In the genomic region with DNA sequence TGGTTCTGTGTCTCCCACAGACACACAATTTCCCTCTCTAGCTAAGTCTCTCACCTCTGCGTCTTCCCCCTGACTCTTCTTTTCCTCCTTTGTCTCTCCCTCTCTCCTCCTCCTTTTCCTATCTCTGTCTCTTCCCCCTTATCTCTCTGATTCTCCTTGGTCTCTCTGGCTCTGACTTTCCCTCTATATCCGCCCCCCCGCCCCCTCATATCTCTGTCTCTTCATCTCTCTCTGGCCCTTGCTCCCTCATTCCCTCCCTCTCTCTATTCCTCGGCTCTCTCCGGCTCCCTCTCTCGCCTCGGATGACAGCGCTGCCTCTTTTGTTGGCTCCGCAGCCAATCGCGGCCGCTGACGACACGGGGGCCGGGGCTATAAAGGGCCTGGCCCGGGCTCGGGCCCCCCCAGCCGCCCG, we compare ENCODE assay signal across 8 cellular contexts. TPM values are rescaled to one million over a fixed set of nuclear protein-coding genes. Genes with fewer than 3 reads are reported as not detected.
A peak's percentile ranks its signal among the peaks of the same experiment; 100 is the strongest.
DNase-seq lines count a peak whose midpoint lies in the region; ATAC-seq and TF ChIP-seq lines count a peak whose summit lies in the region.

GDF11 (plus strand) TSS at position 404 of the 412 bp plus-strand sequence. CDS start 195 bp downstream, outside the sequence.

- CTCF ChIA-PET in naive thymus-derived CD4-positive, alpha-beta T cell (lab: Charles Lee): interaction anchor here (0.9 to 1.3 kb wide), 2 partner anchors 50 to 384 kb away, joined by 3 read pairs; no protein-coding TSS in a partner anchor

- H3K9me3 Mint-ChIP-seq in naive thymus-derived CD4-positive, alpha-beta T cell: no peaks in the 10 kb centered on the region
- no peaks in the 10 kb centered on the region for H3K9me3 Mint-ChIP-seq in stimulated activated naive CD8-positive, alpha-beta T cell treated with anti-CD3 and anti-CD28 coated beads, Interleukin-15, amount 100 ng/mL, for 72 hours

- H2AFZ ChIP-seq in KMS-11 (ENCODE audit: low read depth): peak within 1 kb of the TSS; percentile 93

- H3K36me3 Mint-ChIP-seq in naive thymus-derived CD4-positive, alpha-beta T cell: peaks cover 0 to under 1% (median 0%) of the 10 kb centered on the region in 5 donors

- POLR2A ChIA-PET in naive thymus-derived CD4-positive, alpha-beta T cell (lab: Charles Lee): interaction anchor here (0.6 to 3.0 kb wide), 11 partner anchors 12 to 596 kb away, joined by 3 to 13 read pairs (median 4); partner anchors contain the start of genes IL23A, ORMDL2, RAB5B and SARNP

- peak within 1 kb of the TSS; percentile 37; the same call in 1 of the 2 replicates for H3K27ac ChIP-seq in KMS-11
- H3K27ac ChIP-seq in Peyer's patch: peak within 1 kb of the TSS; percentile 42 to 82 (median 72)
- peak within 1 kb of the TSS; percentile 71 for H3K27ac ChIP-seq in naive thymus-derived CD4-positive, alpha-beta T cell (ENCODE audit: low read depth, low read length)

- ATAC-seq in GM19324 (IDR thresholded peaks at IDR 0.05; ENCODE audit: low FRiP score, unreplicated experiment): peak; percentile 39
- peak; percentile 74 for ATAC-seq in naive thymus-derived CD4-positive, alpha-beta T cell
- ATAC-seq in stimulated activated naive CD8-positive, alpha-beta T cell treated with anti-CD3 and anti-CD28 coated beads, Interleukin-15, amount 100 ng/mL, for 72 hours: peak; percentile 60

- DNase-seq in AG10803 (ENCODE audit: low read depth) (peak; percentile 63), Peyer's patch (peak in 2 of 3 donors; percentile 83 to 91), fibroblast of pulmonary artery (ENCODE audit: low read depth) (peak; percentile 75)
- peak; percentile 51 to 65 for DNase-seq in activated T-helper 1 cell treated with anti-CD3 and anti-CD28 coated beads, Interleukin-2, amount 50 U/mL, for 16 hours (ENCODE audit: low read depth in 1 of 2, low spot score in 1 of 2)
- peak; percentile 40 to 79 (median 62) for DNase-seq in naive thymus-derived CD4-positive, alpha-beta T cell
- DNase-seq in stimulated activated naive CD8-positive, alpha-beta T cell treated with anti-CD3 and anti-CD28 coated beads, Interleukin-15, amount 100 ng/mL, for 72 hours: peak; percentile 64 to 68

- H3K9me3 ChIP-seq in Peyer's patch: no peaks in the 10 kb centered on the region
- H3K9me3 ChIP-seq in naive thymus-derived CD4-positive, alpha-beta T cell (ENCODE audit: control insufficient read depth in 2 of 3, low read length in 3 of 3): no peaks in the 10 kb centered on the region

- H3K4me2 ChIP-seq in KMS-11: peak within 1 kb of the TSS; percentile 98

- peak in 1 of 2 donors; percentile 44 for TF ChIP-seq POLR2A in Peyer's patch (IDR thresholded peaks at IDR 0.05)

- intact Hi-C loops in naive thymus-derived CD4-positive, alpha-beta T cell (cut with micrococcal nuclease): loop anchor here (1.0 kb wide), 2 partner anchors 231 to 299 kb away; partner anchors contain the start of gene RPS26 (in 1 of the 2)

- no peaks in the 10 kb centered on the region for H3K36me3 ChIP-seq in KMS-11 (ENCODE audit: insufficient read depth)
- H3K36me3 ChIP-seq in Peyer's patch: no peaks in the 10 kb centered on the region
- peaks cover 0 to 3% (median 0%) of the 10 kb centered on the region in 3 experiments for H3K36me3 ChIP-seq in naive thymus-derived CD4-positive, alpha-beta T cell (ENCODE audit: control insufficient read depth in 2 of 3, insufficient read depth in 3 of 3, low read length in 3 of 3)

- no peaks in the 10 kb centered on the region for H4K20me1 ChIP-seq in KMS-11 (ENCODE audit: insufficient read depth)

- H3K9ac ChIP-seq in KMS-11: peak within 1 kb of the TSS; percentile 57; the same call in 1 of the 2 replicates

- peak within 1 kb of the TSS; percentile 78 to 96 (median 85) for H3K27ac Mint-ChIP-seq in naive thymus-derived CD4-positive, alpha-beta T cell
- peak within 1 kb of the TSS; percentile 67 to 77 for H3K27ac Mint-ChIP-seq in stimulated activated naive CD8-positive, alpha-beta T cell treated with anti-CD3 and anti-CD28 coated beads, Interleukin-15, amount 100 ng/mL, for 72 hours

- peak within 1 kb of the TSS; percentile 90 to 96 (median 94) for H3K4me3 Mint-ChIP-seq in naive thymus-derived CD4-positive, alpha-beta T cell
- H3K4me3 Mint-ChIP-seq in stimulated activated naive CD8-positive, alpha-beta T cell treated with anti-CD3 and anti-CD28 coated beads, Interleukin-15, amount 100 ng/mL, for 72 hours: peak within 1 kb of the TSS; percentile 89 to 94

- H3K27me3 ChIP-seq in KMS-11 (ENCODE audit: insufficient read depth, low read depth) (peaks cover 5% of the 10 kb centered on the region; the same call in 1 of the 2 replicates), Peyer's patch (peaks cover 0 to 4% of the 10 kb centered on the region in 2 donors)
- H3K27me3 ChIP-seq in naive thymus-derived CD4-positive, alpha-beta T cell (ENCODE audit: control insufficient read depth in 2 of 2, insufficient read depth in 2 of 2, low read length in 2 of 2): no peaks in the 10 kb centered on the region

- H3K4me3 ChIP-seq in AG10803 (ENCODE audit: low read length): peak within 1 kb of the TSS; percentile 74
- H3K4me3 ChIP-seq in KMS-11 (IDR thresholded peaks at IDR 0.05; ENCODE audit: insufficient read depth, low read depth, low read length): peak within 1 kb of the TSS; percentile 56
- peak within 1 kb of the TSS; percentile 60 to 80 (median 68) for H3K4me3 ChIP-seq in Peyer's patch
- H3K4me3 ChIP-seq in fibroblast of pulmonary artery (replicated peaks; ENCODE audit: low read depth, low read length): peak within 1 kb of the TSS; percentile 69
- H3K4me3 ChIP-seq in naive thymus-derived CD4-positive, alpha-beta T cell (ENCODE audit: low read length): peak within 1 kb of the TSS; percentile 78

- H3K4me1 Mint-ChIP-seq in naive thymus-derived CD4-positive, alpha-beta T cell: peaks cover 35 to 54% (median 46%) of the 10 kb centered on the region in 7 donors
- H3K4me1 Mint-ChIP-seq in stimulated activated naive CD8-positive, alpha-beta T cell treated with anti-CD3 and anti-CD28 coated beads, Interleukin-15, amount 100 ng/mL, for 72 hours: peaks cover 55% of the 10 kb centered on the region

- no peaks in the 10 kb centered on the region for H3K79me2 ChIP-seq in KMS-11 (ENCODE audit: insufficient read depth, low read depth)

- no peak for TF ChIP-seq CTCF in AG10803 (conservative IDR thresholded peaks at IDR 0.05; ENCODE audit: low read length)
- no peak for TF ChIP-seq CTCF in KMS-11 (conservative IDR thresholded peaks at IDR 0.05; ENCODE audit: low read depth, low read length)
- TF ChIP-seq CTCF in Peyer's patch (IDR thresholded peaks at IDR 0.05): no peak
- no peak for TF ChIP-seq CTCF in fibroblast of pulmonary artery (IDR thresholded peaks at IDR 0.05; ENCODE audit: low read length, missing control alignments)

- peaks cover 0 to 8% (median 0%) of the 10 kb centered on the region in 5 donors for H3K27me3 Mint-ChIP-seq in naive thymus-derived CD4-positive, alpha-beta T cell
- no peaks in the 10 kb centered on the region for H3K27me3 Mint-ChIP-seq in stimulated activated naive CD8-positive, alpha-beta T cell treated with anti-CD3 and anti-CD28 coated beads, Interleukin-15, amount 100 ng/mL, for 72 hours

- H3K4me1 ChIP-seq in KMS-11 (ENCODE audit: low read depth, poor library complexity, severe bottlenecking): peaks cover 36% of the 10 kb centered on the region
- peaks cover 0 to 36% (median 14%) of the 10 kb centered on the region in 4 donors for H3K4me1 ChIP-seq in Peyer's patch
- H3K4me1 ChIP-seq in naive thymus-derived CD4-positive, alpha-beta T cell (ENCODE audit: control insufficient read depth in 2 of 2, insufficient read depth in 2 of 2, low read length in 2 of 2): peaks cover 11 to 25% of the 10 kb centered on the region in 2 donors

RNA-seq across cellular contexts. Expression of gene GDF11, which starts in this region (rescaled TPM):
- total RNA-seq in Peyer's patch: 10 to 100 TPM in 1 of 4 donors, 1 to 10 TPM in 1, under 1 TPM in 2; 0.35 to 14.9 (median 1.1) TPM
- total RNA-seq in naive thymus-derived CD4-positive, alpha-beta T cell: 10 to 100 TPM in 3 of 5 experiments, 1 to 10 TPM in 2; 6.6 to 16.2 (median 12.0) TPM
- under 1 TPM; 0.79 TPM for polyA plus RNA-seq in naive thymus-derived CD4-positive, alpha-beta T cell

Comparison
In these comparisons a context has a peak if more than half of its experiments do, and no peak if none do; other contexts are left out.
1. Peak in every context shown above with its lines: DNase-seq, ATAC-seq, H3K4me3 ChIP-seq and H3K27ac ChIP-seq.